In the genomic region with DNA sequence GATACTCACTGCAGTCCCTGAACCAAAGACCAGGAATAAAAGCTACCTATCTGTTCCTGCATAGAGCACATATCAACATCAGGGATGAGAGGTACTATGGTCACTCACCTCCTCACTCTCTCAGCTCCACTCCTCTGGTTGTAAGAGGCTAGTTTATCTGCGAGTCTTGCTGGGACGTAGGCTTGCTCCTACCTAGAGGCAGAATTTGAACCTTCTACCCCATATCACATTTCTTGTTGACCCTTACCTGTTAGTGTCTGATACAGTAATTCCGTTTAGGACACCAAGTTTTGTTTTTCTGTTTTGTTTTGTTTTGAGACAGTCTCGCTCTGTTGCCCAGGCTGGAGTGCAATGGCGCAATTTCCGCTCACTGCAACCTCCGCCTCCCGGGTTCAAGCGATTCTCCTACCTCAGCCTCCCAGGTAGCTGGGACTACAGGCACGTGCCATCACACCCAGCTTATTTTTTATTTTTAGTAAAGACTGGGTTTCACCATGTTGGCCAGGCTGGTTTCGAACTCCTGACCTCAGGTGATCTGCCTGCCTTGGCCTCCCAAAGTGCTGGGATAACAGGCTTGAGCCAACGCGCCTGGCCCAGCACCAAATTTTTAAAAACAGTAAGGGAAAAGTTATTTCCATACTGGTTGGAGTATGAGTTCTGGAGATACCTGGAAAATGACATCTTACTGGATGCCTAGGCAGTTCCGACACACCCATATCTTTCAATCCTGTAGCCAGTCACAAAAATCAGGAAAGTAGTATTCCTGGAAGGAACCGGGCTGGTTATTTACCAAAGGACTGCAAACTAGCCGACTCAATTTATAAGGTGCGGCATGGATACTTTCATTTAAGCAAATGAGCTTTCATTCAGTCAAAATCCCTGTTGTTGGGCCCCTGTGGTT, we compare ENCODE assay signal across 8 cellular contexts. TPM values are rescaled to one million over a fixed set of nuclear protein-coding genes. Genes with fewer than 3 reads are reported as not detected.
A peak's percentile ranks its signal among the peaks of the same experiment; 100 is the strongest.
DNase-seq lines count a peak whose midpoint lies in the region; ATAC-seq and TF ChIP-seq lines count a peak whose summit lies in the region.

No MANE protein-coding gene starts in this region.

- H3K4me3 ChIP-seq in HCT116 (replicated peaks in 1 of 2; ENCODE audit: low read depth in 1 of 2, low read length in 2 of 2) = peak overlapping the region; percentile 35 to 54
- peak overlapping the region; percentile 74 for H3K4me3 ChIP-seq in iPS-18a (ENCODE audit: low read length)
- H3K4me3 ChIP-seq in spleen = peak overlapping the region; percentile 50 to 79 (median 62)

- H3K36me3 ChIP-seq in HCT116 (ENCODE audit: control insufficient read depth in 1 of 2, insufficient read depth in 2 of 2, low read length in 2 of 2) (no peaks in the 10 kb centered on the region), iPS-18a (ENCODE audit: control insufficient read depth, low read depth, low read length) (no peaks in the 10 kb centered on the region), spleen (peaks cover 0 to 5% (median 0%) of the 10 kb centered on the region in 6 donors)

- H3K9me2 ChIP-seq in HCT116 (ENCODE audit: insufficient read depth) = no peaks in the 10 kb centered on the region

- TF ChIP-seq POLR2A in HCT116 (IDR thresholded peaks at IDR 0.05; ENCODE audit: borderline replicate concordance, extremely low read depth, insufficient read depth, insufficient read length) (no peak), spleen (IDR thresholded peaks at IDR 0.05) (no peak), GM18505 (IDR thresholded peaks at IDR 0.05; ENCODE audit: borderline replicate concordance, extremely low read depth, insufficient read depth, insufficient read length) (no peak)

- H3K27me3 Mint-ChIP-seq in activated CD8-positive, alpha-beta T cell treated with anti-CD3 and anti-CD28 coated beads for 36 hours = no peaks in the 10 kb centered on the region

- peak overlapping the region; percentile 97 for H3K27ac Mint-ChIP-seq in activated CD8-positive, alpha-beta T cell treated with anti-CD3 and anti-CD28 coated beads for 36 hours

- no peaks in the 10 kb centered on the region for H3K36me3 Mint-ChIP-seq in activated CD8-positive, alpha-beta T cell treated with anti-CD3 and anti-CD28 coated beads for 36 hours (ENCODE audit: low read depth)

- H3K9ac ChIP-seq in HCT116 (ENCODE audit: low read length) = peak overlapping the region; percentile 37
- peak overlapping the region; percentile 16 for H3K9ac ChIP-seq in iPS-18a (ENCODE audit: low read length)

- DNase-seq in HCT116 (ENCODE audit: low read depth, low spot score) (no peak), spleen (peak; percentile 71), GF-D8 (lab: John Stamatoyannopoulos, UW) (no peak), NCI-H524 (lab: John Stamatoyannopoulos, UW) (no peak), MV-4-11 (lab: John Stamatoyannopoulos, UW) (no peak)
- DNase-seq in activated CD8-positive, alpha-beta T cell treated with anti-CD3 and anti-CD28 coated beads for 36 hours = no peak

- no peaks in the 10 kb centered on the region for H3K79me2 ChIP-seq in HCT116 (ENCODE audit: insufficient read depth, low read length)

- WGBS in spleen, 5 donors = 47 to 60% (median 55%) methylated on average over 17 of the region's 17 CpGs

- RAD21 ChIA-PET in HCT116 (lab: Charles Lee; ENCODE audit: low non-redundant PET in 1 of 2, low total read pairs in 2 of 2, uncharacterized antibody in 2 of 2, unreplicated experiment in 2 of 2) = no interaction called here

- POLR2A ChIA-PET in HCT116 (lab: Charles Lee) = interaction anchor here (1.7 kb wide), 1 partner anchor 814 kb away, joined by 3 read pairs; no protein-coding TSS in a partner anchor
- POLR2A ChIA-PET in activated CD8-positive, alpha-beta T cell treated with anti-CD3 and anti-CD28 coated beads for 36 hours (lab: Charles Lee) = interaction anchor here (0.8 to 3.5 kb wide), 9 partner anchors 8 to 114 kb away, joined by 3 to 20 read pairs (median 6); a partner anchor contains a TSS

- no TSS peak for BruUV-seq in HCT116 (replicated peaks; lab: Mats Ljungman, UMichigan)

- H3K4me2 ChIP-seq in HCT116 (ENCODE audit: low read length) = peak overlapping the region; percentile 68

- intact Hi-C loops in HCT116 (cut with micrococcal nuclease) (no loop called here), spleen (cut with DNase I; ENCODE audit: low total_unique reads) (no loop called here)
- intact Hi-C loops in activated CD8-positive, alpha-beta T cell treated with anti-CD3 and anti-CD28 coated beads for 36 hours (cut with micrococcal nuclease) = no loop called here

- H3K9me3 ChIP-seq in HCT116 (ENCODE audit: control insufficient read depth in 1 of 2, insufficient read depth in 1 of 2, low read depth in 1 of 2, low read length in 2 of 2) (no peaks in the 10 kb centered on the region), iPS-18a (ENCODE audit: control insufficient read depth, low read depth, low read length) (no peaks in the 10 kb centered on the region), spleen (no peaks in the 10 kb centered on the region)

- H3K9me3 Mint-ChIP-seq in activated CD8-positive, alpha-beta T cell treated with anti-CD3 and anti-CD28 coated beads for 36 hours = no peaks in the 10 kb centered on the region

- H3K4me1 Mint-ChIP-seq in activated CD8-positive, alpha-beta T cell treated with anti-CD3 and anti-CD28 coated beads for 36 hours (ENCODE audit: low read depth) = peaks cover 34% of the 10 kb centered on the region

- H3K27ac ChIP-seq in HCT116 (ENCODE audit: low read depth, low read length) (no peak overlapping the region), iPS-18a (ENCODE audit: low read length) (no peak overlapping the region), spleen (peak overlapping the region; percentile 86 to 99 (median 94))

- H4K20me1 ChIP-seq in HCT116 (ENCODE audit: insufficient read depth) = no peaks in the 10 kb centered on the region

- peak overlapping the region; percentile 84 for H3K4me3 Mint-ChIP-seq in activated CD8-positive, alpha-beta T cell treated with anti-CD3 and anti-CD28 coated beads for 36 hours

- ATAC-seq in HCT116 (peak; percentile 21; the same call in 1 of the 2 replicates), GM18505 (IDR thresholded peaks at IDR 0.05; ENCODE audit: unreplicated experiment) (no peak)
- no peak for ATAC-seq in activated CD8-positive, alpha-beta T cell treated with anti-CD3 and anti-CD28 coated beads for 36 hours

- H2AFZ ChIP-seq in HCT116 (ENCODE audit: low read depth, low read length, poor library complexity, severe bottlenecking) = peak overlapping the region; percentile 63

- TF ChIP-seq RAD21 in HCT116 (IDR thresholded peaks at IDR 0.05; ENCODE audit: low read depth) = no peak

- TF ChIP-seq CTCF in HCT116 (IDR thresholded peaks at IDR 0.05 in 2 of 3, conservative IDR thresholded peaks at IDR 0.05 in 1 of 3; ENCODE audit: borderline replicate concordance in 1 of 3, insufficient read depth in 1 of 3, low read depth in 2 of 3, low read length in 2 of 3) = no peak
- no peak for TF ChIP-seq CTCF in activated CD8-positive, alpha-beta T cell treated with anti-CD3 and anti-CD28 coated beads for 36 hours (IDR thresholded peaks at IDR 0.05)
- TF ChIP-seq CTCF in spleen (IDR thresholded peaks at IDR 0.05 in 8 of 11, conservative IDR thresholded peaks at IDR 0.05 in 3 of 11) = no peak

- CTCF ChIA-PET in HCT116 (lab: Charles Lee) = interaction anchor here (1.0 kb wide), 1 partner anchor 23 kb away, joined by 3 read pairs; no protein-coding TSS in a partner anchor
- CTCF ChIA-PET in activated CD8-positive, alpha-beta T cell treated with anti-CD3 and anti-CD28 coated beads for 36 hours (lab: Charles Lee) = interaction anchor here (1.6 to 4.2 kb wide), 2 partner anchors 22 to 91 kb away, joined by 4 to 22 read pairs; no protein-coding TSS in a partner anchor

- H3K27me3 ChIP-seq in HCT116 (ENCODE audit: insufficient read depth, low read length) = no peaks in the 10 kb centered on the region
- H3K27me3 ChIP-seq in iPS-18a (ENCODE audit: control insufficient read depth, insufficient read depth, low read length) = peaks cover 28% of the 10 kb centered on the region
- H3K27me3 ChIP-seq in spleen (replicated peaks in 1 of 7) = no peaks in the 10 kb centered on the region

- peaks cover 0 to 16% of the 10 kb centered on the region in 2 experiments; a peak in 2 of 4 replicates for H3K4me1 ChIP-seq in HCT116 (ENCODE audit: control insufficient read depth in 1 of 2, insufficient read depth in 2 of 2, low read length in 2 of 2)
- H3K4me1 ChIP-seq in iPS-18a (ENCODE audit: control insufficient read depth, low read depth, low read length) = peaks cover 7% of the 10 kb centered on the region
- peaks cover 8 to 53% (median 40%) of the 10 kb centered on the region in 6 donors for H3K4me1 ChIP-seq in spleen

TF ChIP-seq in HCT116, 20 proteins besides CTCF, POLR2A, EP300 and RAD21 (continues in another document):
- TF ChIP-seq POLR2AphosphoS5 (IDR thresholded peaks at IDR 0.05; ENCODE audit: low read depth, low read length) (no peak), ZFX (IDR thresholded peaks at IDR 0.05) (no peak), SIN3A (IDR thresholded peaks at IDR 0.05; ENCODE audit: low read depth) (no peak), ZNF274 (IDR thresholded peaks at IDR 0.05; ENCODE audit: low read depth, low read length) (no peak), JUND (IDR thresholded peaks at IDR 0.05) (no peak), ELF1 (IDR thresholded peaks at IDR 0.05; ENCODE audit: borderline replicate concordance, low read depth) (no peak), CEBPB (IDR thresholded peaks at IDR 0.05; ENCODE audit: low read depth) (no peak)
- TF ChIP-seq, protein P1, sequence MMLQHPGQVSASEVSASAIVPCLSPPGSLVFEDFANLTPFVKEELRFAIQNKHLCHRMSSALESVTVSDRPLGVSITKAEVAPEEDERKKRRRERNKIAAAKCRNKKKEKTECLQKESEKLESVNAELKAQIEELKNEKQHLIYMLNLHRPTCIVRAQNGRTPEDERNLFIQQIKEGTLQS (IDR thresholded peaks at IDR 0.05) = no peak

RNA-seq across cellular contexts. Expression of a gene that starts 0.8 kb away (rescaled TPM):
- 0.69 TPM for total RNA-seq in HCT116 (2021; ENCODE audit: unreplicated experiment)
- 0.24 and 0.52 TPM in 2 replicates for polyA plus RNA-seq in HCT116 (2012)
- 1 to 10 TPM; 8.4 to 9.7 TPM for total RNA-seq in activated CD8-positive, alpha-beta T cell treated with anti-CD3 and anti-CD28 coated beads for 36 hours
- total RNA-seq in spleen = 10 to 100 TPM; 12.1 to 50.2 (median 32.7) TPM
- polyA plus RNA-seq in spleen = 10 to 100 TPM in 2 of 3 donors, 1 to 10 TPM in 1; 9.9 to 14.6 (median 11.4) TPM

RNA-seq across cellular contexts. Expression of a gene that starts 32.1 kb away (rescaled TPM):
- total RNA-seq in HCT116 (2021; ENCODE audit: unreplicated experiment) = 10.8 TPM
- polyA plus RNA-seq in HCT116 (2012) = 11.8 and 14.6 TPM in 2 replicates
- total RNA-seq in activated CD8-positive, alpha-beta T cell treated with anti-CD3 and anti-CD28 coated beads for 36 hours = 10 to 100 TPM in 1 of 2 experiments, 1 to 10 TPM in 1; 8.9 to 10.6 TPM
- 10 to 100 TPM in 4 of 7 donors, 1 to 10 TPM in 3; 6.7 to 13.9 (median 10.4) TPM for total RNA-seq in spleen
- 10 to 100 TPM; 11.4 to 17.4 (median 12.2) TPM for polyA plus RNA-seq in spleen

Comparison
In these comparisons a context has a peak if more than half of its experiments do, and no peak if none do; other contexts are left out.
1. H3K27ac ChIP-seq: peak in spleen (8 of 8); none in HCT116 (single experiment) and iPS-18a (single experiment).
2. Peak in every context shown above with its lines, with median percentiles within 50 percentile points of each other: H3K4me3 ChIP-seq.